ENCODE assay signal across 9 cellular contexts in genomic region chr5:40676643-40677333, GRCh38. TPM values are rescaled to one million over a fixed set of nuclear protein-coding genes. Genes with fewer than 3 reads are reported as not detected.
DNase-seq lines count a peak whose midpoint lies in the region; ATAC-seq, FAIRE-seq and TF ChIP-seq lines count a peak whose summit lies in the region.
"Had no signal": no experiment of that assay in that cellular context is flagged by ENCODE, and none has a peak within 500 bp of the region (broad histone marks: within the 10 kb centered on the region; RNA-seq: fewer than 3 reads in every experiment).

No MANE protein-coding gene starts in this region.

- H2AFZ ChIP-seq in fibroblast of lung (ENCODE audit: low read length): no peak overlapping the region

- H3K36me3 ChIP-seq in fibroblast of lung (ENCODE audit: control insufficient read depth, insufficient read depth, low read length): no peaks in the 10 kb centered on the region
- H3K36me3 ChIP-seq: HAP-1 had no signal

- CTCF ChIA-PET in RWPE1 (lab: Yijun Ruan, JAX): interaction anchor here (0.6 to 0.7 kb wide), 2 partner anchors 85 to 105 kb away, joined by 3 read pairs; no protein-coding TSS in a partner anchor

- H3K4me3 ChIP-seq in fibroblast of lung (replicated peaks in 1 of 4; ENCODE audit: control extremely low read depth in 1 of 4, insufficient read depth in 1 of 4, low read depth in 3 of 4, low read length in 4 of 4) (peak overlapping the region in 3 of 4 experiments; percentile 19 to 82 (median 20)), skeletal muscle cell (ENCODE audit: low read depth, low read length) (no peak overlapping the region)
- H3K4me3 ChIP-seq: HAP-1 had no signal

- H3K9ac ChIP-seq in fibroblast of lung (ENCODE audit: insufficient read depth, low read length): no peak overlapping the region

- peaks cover 2% of the 10 kb centered on the region for H3K4me1 ChIP-seq in fibroblast of lung (ENCODE audit: control insufficient read depth, extremely low read depth, insufficient read depth, low read length)

- H3K27ac ChIP-seq in RWPE1 (peak overlapping the region; percentile 86), fibroblast of lung (ENCODE audit: insufficient read depth, low read length) (peak overlapping the region; percentile 31)

- no peaks in the 10 kb centered on the region for H3K9me3 ChIP-seq in fibroblast of lung (ENCODE audit: control insufficient read depth, insufficient read depth, low read depth, low read length)
- H3K9me3 ChIP-seq: HAP-1 had no signal

- peak overlapping the region; percentile 97 for H3K4me2 ChIP-seq in fibroblast of lung (ENCODE audit: extremely low read depth, insufficient read depth, low read length)

- FAIRE-seq in D721Med (lab: Jason Lieb, UNC): no peak

- TF ChIP-seq CTCF in RWPE1 (conservative IDR thresholded peaks at IDR 0.05; ENCODE audit: low read depth): no peak
- peak in 1 of 2 donors; percentile 17 for TF ChIP-seq CTCF in fibroblast of lung (conservative IDR thresholded peaks at IDR 0.05 in 1 of 2, IDR thresholded peaks at IDR 0.05 in 1 of 2; ENCODE audit: low read depth in 1 of 2, low read length in 2 of 2)
- TF ChIP-seq CTCF in D721Med (IDR thresholded peaks at IDR 0.05; ENCODE audit: insufficient read depth, missing control alignments): no peak

- ATAC-seq in GM21381 (IDR thresholded peaks at IDR 0.05; ENCODE audit: unreplicated experiment): no peak

- DNase-seq in H4 (ENCODE audit: low spot score): peak; percentile 68
- DNase-seq in RWPE1 (ENCODE audit: low spot score): peak; percentile 70
- peak; percentile 82 to 90 for DNase-seq in fibroblast of lung (ENCODE audit: low read depth in 2 of 2)
- DNase-seq in skeletal muscle cell (ENCODE audit: low read depth): peak; percentile 69
- DNase-seq in NCI-H1048 (lab: John Stamatoyannopoulos, UW): no peak
- no peak for DNase-seq in D721Med (ENCODE audit: insufficient read length, low spot score)
- no peak for DNase-seq in amygdala (lab: John Stamatoyannopoulos, UW)

- H3K79me2 ChIP-seq in fibroblast of lung (ENCODE audit: control insufficient read depth, insufficient read depth, low read length): peaks cover 20% of the 10 kb centered on the region

- POLR2A ChIA-PET in RWPE1 (lab: Yijun Ruan, JAX; ENCODE audit: low non-redundant PET): no interaction called here

- no peaks in the 10 kb centered on the region for H4K20me1 ChIP-seq in fibroblast of lung (ENCODE audit: control insufficient read depth, extremely low read depth, insufficient read depth, low read length)

- no peaks in the 10 kb centered on the region for H3K27me3 ChIP-seq in fibroblast of lung (ENCODE audit: control insufficient read depth, insufficient read depth, low read length)

RNA-seq across cellular contexts. Expression of gene PTGER4, which starts 2.9 kb away (rescaled TPM):
- total RNA-seq in H4 (2014; rRNA removed; shearing (Covaris generic)): 4.8 and 7.9 TPM in 2 replicates
- total RNA-seq in fibroblast of lung: 3.3 and 5.4 TPM in 2 replicates
- polyA plus RNA-seq in fibroblast of lung: 1.6 and 10.2 TPM in 2 replicates
- 1.4 and 8.3 TPM in 2 replicates for polyA plus RNA-seq in fibroblast of lung (2012)
- polyA minus RNA-seq in fibroblast of lung (ENCODE audit: low replicate concordance): 1.9 and 10.2 TPM in 2 replicates

Comparison
In these comparisons a context has a peak if more than half of its experiments do, and no peak if none do; other contexts are left out.
1. DNase-seq: peak in H4 (single experiment), RWPE1 (single experiment), fibroblast of lung (2 of 2) and skeletal muscle cell (single experiment); none in NCI-H1048 (single experiment), D721Med (single experiment) and amygdala (0 of 56).